8 cellular contexts compared by ENCODE assay signal in genomic region chr11:110295487-110296225, GRCh38. TPM values are rescaled to one million over a fixed set of nuclear protein-coding genes. Genes with fewer than 3 reads are reported as not detected.
DNase-seq lines count a peak whose midpoint lies in the region; ATAC-seq lines count a peak whose summit lies in the region.

No MANE protein-coding gene starts in this region.

- peak overlapping the region; percentile 91 for H3K27ac Mint-ChIP-seq in activated T-cell treated with anti-CD3 and anti-CD28 coated beads, Interleukin-2, amount 50 U/mL, for 24 hours
- H3K27ac Mint-ChIP-seq in naive B cell = peak overlapping the region in 4 of 6 donors; percentile 12 to 67 (median 39)

- no peaks in the 10 kb centered on the region for H3K36me3 ChIP-seq in stomach smooth muscle (ENCODE audit: control insufficient read depth in 2 of 2, insufficient read depth in 2 of 2, low read length in 2 of 2)

- peak overlapping the region; percentile 86 for H3K27ac ChIP-seq in stomach smooth muscle (ENCODE audit: low read length)

- H3K4me3 ChIP-seq in stomach smooth muscle (ENCODE audit: low read length in 2 of 2) = peak overlapping the region; percentile 88 to 90

- peak overlapping the region; percentile 80 to 97 for H3K9ac ChIP-seq in stomach smooth muscle (ENCODE audit: low read length in 2 of 2)

- peak; percentile 67 for ATAC-seq in GM18868 (IDR thresholded peaks at IDR 0.05; ENCODE audit: unreplicated experiment)
- peak; percentile 55 for ATAC-seq in HG03095 (IDR thresholded peaks at IDR 0.05; ENCODE audit: unreplicated experiment)
- peak; percentile 75 to 77 for ATAC-seq in naive B cell (ENCODE audit: low read depth in 2 of 2)

- H3K36me3 Mint-ChIP-seq in activated T-cell treated with anti-CD3 and anti-CD28 coated beads, Interleukin-2, amount 50 U/mL, for 24 hours (ENCODE audit: low read depth) = peaks cover 36% of the 10 kb centered on the region
- H3K36me3 Mint-ChIP-seq in naive B cell = peaks cover 0 to 5% of the 10 kb centered on the region in 2 donors

- H3K4me1 ChIP-seq in stomach smooth muscle (ENCODE audit: control insufficient read depth, insufficient read depth, low read length) = peaks cover 5% of the 10 kb centered on the region

- peaks cover 56% of the 10 kb centered on the region for H3K4me1 Mint-ChIP-seq in activated T-cell treated with anti-CD3 and anti-CD28 coated beads, Interleukin-2, amount 50 U/mL, for 24 hours (ENCODE audit: low read depth)
- H3K4me1 Mint-ChIP-seq in naive B cell = peaks cover 10 to 25% (median 18%) of the 10 kb centered on the region in 3 donors

- peaks cover 4% of the 10 kb centered on the region for H3K9me3 Mint-ChIP-seq in activated T-cell treated with anti-CD3 and anti-CD28 coated beads, Interleukin-2, amount 50 U/mL, for 24 hours
- H3K9me3 Mint-ChIP-seq in naive B cell = peaks cover 0 to 7% (median 0%) of the 10 kb centered on the region in 7 donors

- H3K4me3 Mint-ChIP-seq in activated T-cell treated with anti-CD3 and anti-CD28 coated beads, Interleukin-2, amount 50 U/mL, for 24 hours = peak overlapping the region; percentile 93
- H3K4me3 Mint-ChIP-seq in naive B cell = peak overlapping the region; percentile 81 to 93 (median 90)

- H3K9me3 ChIP-seq in stomach smooth muscle (ENCODE audit: control insufficient read depth in 2 of 2, low read length in 2 of 2) = no peaks in the 10 kb centered on the region

- H3K27me3 ChIP-seq in stomach smooth muscle (ENCODE audit: control insufficient read depth in 1 of 2, insufficient read depth in 2 of 2, low read length in 2 of 2) = no peaks in the 10 kb centered on the region

- no peaks in the 10 kb centered on the region for H3K27me3 Mint-ChIP-seq in activated T-cell treated with anti-CD3 and anti-CD28 coated beads, Interleukin-2, amount 50 U/mL, for 24 hours
- H3K27me3 Mint-ChIP-seq in naive B cell = peaks cover 0 to 5% (median 0%) of the 10 kb centered on the region in 3 donors

- peak; percentile 64 for DNase-seq in ACHN
- DNase-seq in NCI-H69 (lab: John Stamatoyannopoulos, UW) = peak; percentile 84
- DNase-seq in activated T-cell treated with anti-CD3 and anti-CD28 coated beads, Interleukin-2, amount 50 U/mL, for 24 hours = peak; percentile 71
- DNase-seq in fibroblast of gingiva (ENCODE audit: low read depth) = peak; percentile 17
- DNase-seq in naive B cell = peak; percentile 59

- in situ Hi-C loops in ACHN (cut with HindIII; ENCODE audit: low pct_ligation_motif_present, low pct_unique_long_range_greater_than_20kb, low sequenced_read_pairs) = no loop called here

RNA-seq across cellular contexts. Expression of gene RDX, which starts 0.8 kb away (rescaled TPM):
- 10 to 100 TPM in 3 of 6 donors, 1 to 10 TPM in 3; 4.1 to 13.7 (median 8.9) TPM for polyA plus RNA-seq in naive B cell (ENCODE audit: low read depth in 6 of 6)

Comparison
In these comparisons a context has a peak if more than half of its experiments do, and no peak if none do; other contexts are left out.
1. Peak in every context shown above with its lines: DNase-seq, ATAC-seq, H3K4me3 ChIP-seq and H3K27ac ChIP-seq.
2. DNase-seq: peak in every context shown above with its lines; median percentile 84 in NCI-H69; 71 in activated T-cell treated with anti-CD3 and anti-CD28 coated beads, Interleukin-2, amount 50 U/mL, for 24 hours; 64 in ACHN; 59 in naive B cell; 17 in fibroblast of gingiva.